ENCODE assay signal across 17 cellular contexts in the genomic region with DNA sequence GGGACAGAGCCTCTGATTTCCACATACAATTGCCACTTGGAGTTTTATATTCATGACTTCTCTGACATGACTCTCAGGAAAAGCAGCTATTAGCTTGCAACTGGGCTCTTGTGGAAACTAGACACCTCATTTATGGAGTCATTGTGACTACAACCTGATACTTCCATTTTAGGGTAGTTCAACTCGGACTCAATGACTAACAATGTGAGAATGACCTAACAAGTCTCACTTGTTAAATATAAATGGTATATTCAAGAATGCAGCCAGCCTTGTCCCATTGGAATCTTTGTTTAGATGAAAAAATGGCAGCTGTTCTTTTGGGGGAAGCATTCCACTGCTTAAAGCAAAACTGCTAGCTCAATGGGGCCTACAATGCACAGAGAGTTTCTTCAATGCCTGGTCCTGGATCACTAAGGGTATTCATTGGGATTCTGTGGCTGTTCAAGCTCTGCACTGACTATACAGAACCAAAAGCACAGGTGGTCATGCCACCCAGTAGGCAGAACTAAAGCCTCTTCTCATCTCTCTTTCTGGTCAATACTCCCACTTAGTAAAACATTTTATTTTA. TPM values are rescaled to one million over a fixed set of nuclear protein-coding genes. Genes with fewer than 3 reads are reported as not detected.
DNase-seq lines count a peak whose midpoint lies in the region; ATAC-seq and TF ChIP-seq lines count a peak whose summit lies in the region.
"Had no signal": no experiment of that assay in that cellular context is flagged by ENCODE, and none has a peak within 500 bp of the region (broad histone marks: within the 10 kb centered on the region; RNA-seq: fewer than 3 reads in every experiment).

No MANE protein-coding gene starts in this region.

- CTCF ChIA-PET in MCF 10A (lab: Yijun Ruan, JAX): interaction anchor here (0.6 to 1.3 kb wide), 2 partner anchors 102 to 672 kb away, joined by 3 to 4 read pairs; no protein-coding TSS in a partner anchor

- no peaks in the 10 kb centered on the region for H3K36me3 ChIP-seq in breast epithelium
- H3K36me3 ChIP-seq in SJCRH30: no peaks in the 10 kb centered on the region
- H3K36me3 ChIP-seq: BLaER1 had no signal

- intact Hi-C loops in MCF 10A (cut with micrococcal nuclease): no loop called here
- intact Hi-C loops in breast epithelium (cut with DNase I; ENCODE audit: low total_unique reads): no loop called here

- H3K27me3 Mint-ChIP-seq in MCF 10A (ENCODE audit: insufficient read depth, unreplicated experiment): no peaks in the 10 kb centered on the region
- H3K27me3 Mint-ChIP-seq: CD8-positive, alpha-beta memory T cell had no signal

- BruUV-seq in MCF 10A (replicated peaks; lab: Mats Ljungman, UMichigan): no TSS peak

- no peaks in the 10 kb centered on the region for H3K9me3 Mint-ChIP-seq in MCF 10A (ENCODE audit: unreplicated experiment)
- H3K9me3 Mint-ChIP-seq: GM23338 had no signal

- ATAC-seq in HG03457 (IDR thresholded peaks at IDR 0.05; ENCODE audit: unreplicated experiment): no peak
- ATAC-seq: GM12878, GM23338 had no signal

- H3K4me1 ChIP-seq in breast epithelium: peaks cover 0 to 2% of the 10 kb centered on the region in 2 donors
- peaks cover 34% of the 10 kb centered on the region for H3K4me1 ChIP-seq in SJCRH30

- no peak for TF ChIP-seq POLR2A in breast epithelium (IDR thresholded peaks at IDR 0.05)

- in situ Hi-C loops in G401 (cut with HindIII; ENCODE audit: low sequenced_read_pairs): no loop called here

- H3K27ac ChIP-seq in breast epithelium (no peak overlapping the region), SJCRH30 (peak overlapping the region; percentile 82)
- H3K27ac ChIP-seq: 22Rv1, BLaER1, HL-60 had no signal

- DNase-seq in MCF 10A (ENCODE audit: unreplicated experiment) (no peak), breast epithelium (ENCODE audit: low spot score in 2 of 2) (no peak), SJCRH30 (peak; percentile 63 to 77), kidney tubule cell (ENCODE audit: low spot score) (peak; percentile 13), Ammon's horn (ENCODE audit: low spot score) (no peak), G401 (ENCODE audit: low spot score) (no peak), COLO829 (ENCODE audit: low spot score) (no peak)
- DNase-seq: CD8-positive, alpha-beta memory T cell; DMS53; H7 had no signal

- no peak for TF ChIP-seq CTCF in MCF 10A (IDR thresholded peaks at IDR 0.05; ENCODE audit: unreplicated experiment)
- TF ChIP-seq CTCF in breast epithelium (IDR thresholded peaks at IDR 0.05): no peak

- no peak overlapping the region for H3K4me3 ChIP-seq in breast epithelium
- no peak overlapping the region for H3K4me3 ChIP-seq in SJCRH30
- H3K4me3 ChIP-seq: BLaER1, GM12878, GM23338 had no signal

- no peaks in the 10 kb centered on the region for H3K4me1 Mint-ChIP-seq in MCF 10A (ENCODE audit: insufficient read depth, unreplicated experiment)
- H3K4me1 Mint-ChIP-seq: CD8-positive, alpha-beta memory T cell had no signal

- H3K27ac Mint-ChIP-seq in MCF 10A (ENCODE audit: low read depth, unreplicated experiment): peak overlapping the region; percentile 25
- H3K27ac Mint-ChIP-seq: CD8-positive, alpha-beta memory T cell; GM23338 had no signal

- no peaks in the 10 kb centered on the region for H3K36me3 Mint-ChIP-seq in MCF 10A (ENCODE audit: insufficient read depth, unreplicated experiment)
- H3K36me3 Mint-ChIP-seq: CD8-positive, alpha-beta memory T cell had no signal

- no peaks in the 10 kb centered on the region for H3K27me3 ChIP-seq in breast epithelium
- no peaks in the 10 kb centered on the region for H3K27me3 ChIP-seq in SJCRH30
- H3K27me3 ChIP-seq: BLaER1 had no signal

- POLR2A ChIA-PET in MCF 10A (lab: Yijun Ruan, JAX): interaction anchor here (0.9 kb wide), 1 partner anchor 14 kb away, joined by 3 read pairs; no protein-coding TSS in a partner anchor

- H3K9me3 ChIP-seq in breast epithelium (no peaks in the 10 kb centered on the region), SJCRH30 (replicated peaks) (0 out of 2 replicates have a peak, but pooled peaks cover 3% of the 10 kb centered on the region)

- no peak overlapping the region for H3K4me3 Mint-ChIP-seq in MCF 10A (ENCODE audit: unreplicated experiment)
- H3K4me3 Mint-ChIP-seq: CD8-positive, alpha-beta memory T cell; GM23338 had no signal

RNA-seq across cellular contexts. Expression of a gene that starts 36.5 kb away (rescaled TPM):
- total RNA-seq in MCF 10A (2022): not detected in 2 replicates
- 10 to 100 TPM in 1 of 3 donors, 1 to 10 TPM in 1, under 1 TPM in 1; 0.16 to 54.7 (median 9.1) TPM for total RNA-seq in breast epithelium
- total RNA-seq in SJCRH30 (2014; rRNA removed; shearing (Covaris generic)): not detected in 2 replicates
- not detected in 2 replicates for total RNA-seq in G401 (2014; rRNA removed; shearing (Covaris generic))
- total RNA-seq: CD8-positive, alpha-beta memory T cell; GM12878 had no signal

RNA-seq across cellular contexts. Expression of a gene that starts 52.7 kb away (rescaled TPM):
- not detected in 2 replicates for total RNA-seq in MCF 10A (2022)
- total RNA-seq in breast epithelium: 1 to 10 TPM in 1 of 3 donors, under 1 TPM in 1, not detected in 1; 0.29 to 2.3 TPM
- total RNA-seq in SJCRH30 (2014; rRNA removed; shearing (Covaris generic)): not detected in 2 replicates
- total RNA-seq in G401 (2014; rRNA removed; shearing (Covaris generic)): not detected in 2 replicates
- total RNA-seq: A673; CD8-positive, alpha-beta memory T cell; GM12878; GM23338; H7 had no signal

Comparison
In these comparisons a context has a peak if more than half of its experiments do, and no peak if none do; other contexts are left out.
1. DNase-seq: peak in SJCRH30 (2 of 2) and kidney tubule cell (single experiment); none in MCF 10A (single experiment), breast epithelium (0 of 2), Ammon's horn (single experiment), G401 (single experiment) and COLO829 (single experiment).